1 cellular context compared by ENCODE assay signal in the genomic region with DNA sequence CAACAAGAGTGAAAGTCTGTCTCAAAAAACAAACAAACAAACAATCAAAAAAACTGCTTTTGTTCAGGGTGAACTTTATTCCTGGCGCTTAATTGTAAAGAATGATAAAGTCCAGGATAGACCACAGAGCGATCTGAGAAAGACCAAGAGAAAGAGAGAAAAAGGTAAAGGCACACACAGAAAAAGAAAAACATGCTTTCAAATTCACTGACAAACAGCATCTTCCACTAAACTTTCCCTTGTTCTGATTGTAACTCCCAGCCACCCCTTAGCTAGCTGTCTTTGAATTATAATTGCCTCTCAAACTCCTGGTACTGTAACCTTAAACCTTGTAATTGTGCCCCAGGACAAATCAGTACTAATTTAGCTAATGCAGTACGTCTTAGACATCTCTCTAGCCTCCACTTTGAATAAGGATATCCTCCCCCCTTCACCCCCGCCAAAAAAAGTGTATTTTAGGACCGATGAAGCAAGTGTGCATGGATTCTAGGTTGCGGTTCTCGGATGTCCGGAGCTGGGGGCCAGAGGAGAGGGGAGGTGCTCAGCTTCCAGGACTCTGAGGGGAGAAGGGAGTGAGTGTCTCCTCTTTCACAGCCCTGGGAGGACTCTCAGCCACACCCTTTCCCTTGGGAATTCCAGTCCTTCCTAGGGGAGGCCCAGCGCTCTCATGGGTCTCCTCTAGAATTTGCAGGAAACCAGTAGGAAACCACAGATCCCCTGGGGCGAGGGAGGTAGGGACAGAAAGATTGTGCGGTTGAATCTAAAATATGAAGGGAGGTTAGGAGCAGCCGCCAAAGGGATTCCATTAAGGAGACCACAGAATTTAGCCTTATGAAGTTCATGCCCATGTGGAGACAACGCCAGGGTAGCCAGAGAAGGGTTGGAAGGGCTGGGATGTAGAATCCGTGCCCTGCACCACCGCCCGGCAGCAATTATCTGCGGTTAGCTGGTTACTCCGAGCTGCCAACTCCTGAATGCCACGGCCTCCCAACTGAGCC.
TF ChIP-seq lines count a peak whose summit lies in the region.

No MANE protein-coding gene starts in this region.

TF ChIP-seq in HEK293, 187 proteins besides CTCF, POLR2A, EP300 and RAD21 (continued from another document):
- TF ChIP-seq, protein P1, sequence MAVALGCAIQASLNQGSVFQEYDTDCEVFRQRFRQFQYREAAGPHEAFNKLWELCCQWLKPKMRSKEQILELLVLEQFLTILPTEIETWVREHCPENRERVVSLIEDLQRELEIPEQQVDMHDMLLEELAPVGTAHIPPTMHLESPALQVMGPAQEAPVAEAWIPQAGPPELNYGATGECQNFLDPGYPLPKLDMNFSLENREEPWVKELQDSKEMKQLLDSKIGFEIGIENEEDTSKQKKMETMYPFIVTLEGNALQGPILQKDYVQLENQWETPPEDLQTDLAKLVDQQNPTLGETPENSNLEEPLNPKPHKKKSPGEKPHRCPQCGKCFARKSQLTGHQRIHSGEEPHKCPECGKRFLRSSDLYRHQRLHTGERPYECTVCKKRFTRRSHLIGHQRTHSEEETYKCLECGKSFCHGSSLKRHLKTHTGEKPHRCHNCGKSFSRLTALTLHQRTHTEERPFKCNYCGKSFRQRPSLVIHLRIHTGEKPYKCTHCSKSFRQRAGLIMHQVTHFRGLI (tag by site-specific recombination; IDR thresholded peaks at IDR 0.05): no peak
- peak; percentile 0; the same call in 1 of the 2 replicates for TF ChIP-seq ZNF660 (tag by site-specific recombination; IDR thresholded peaks at IDR 0.05)
- peak; percentile 45; the same call in 1 of the 2 replicates for TF ChIP-seq INSM2 (tag by site-specific recombination; IDR thresholded peaks at IDR 0.05)
- TF ChIP-seq ZIC2 (tag by site-specific recombination; IDR thresholded peaks at IDR 0.05): peak; percentile 83
- TF ChIP-seq KLF9 (tag by site-specific recombination; IDR thresholded peaks at IDR 0.05; ENCODE audit: low read depth): 0 out of 2 replicates have a peak, but pooled peaks have one; percentile 41
- peak; percentile 87 for TF ChIP-seq IKZF3 (tag by site-specific recombination; IDR thresholded peaks at IDR 0.05)
- peak; percentile 62; the same call in 1 of the 2 replicates for TF ChIP-seq ZNF18 (tag by site-specific recombination; IDR thresholded peaks at IDR 0.05)
- peak; percentile 98 for TF ChIP-seq KLF7 (tag by site-specific recombination; IDR thresholded peaks at IDR 0.05; ENCODE audit: borderline replicate concordance)
- TF ChIP-seq ZNF174 (tag by site-specific recombination; IDR thresholded peaks at IDR 0.05): no peak
- TF ChIP-seq ZBTB10 (tag by site-specific recombination; IDR thresholded peaks at IDR 0.05): peak; percentile 38; the same call in 1 of the 2 replicates
- peak; percentile 36; the same call in 1 of the 2 replicates for TF ChIP-seq ZNF394 (tag by site-specific recombination; IDR thresholded peaks at IDR 0.05; ENCODE audit: borderline replicate concordance)
- no peak for TF ChIP-seq HOXD13 (CRISPR knock-in tag; IDR thresholded peaks at IDR 0.05; ENCODE audit: borderline replicate concordance)
- no peak for TF ChIP-seq HOXC10 (CRISPR knock-in tag; IDR thresholded peaks at IDR 0.05)
- 0 out of 2 replicates have a peak, but pooled peaks have one; percentile 46 for TF ChIP-seq KLF8 (tag by site-specific recombination; IDR thresholded peaks at IDR 0.05)
TF ChIP-seq in HEK293: peak in this region for 48.
